ENCODE assay signal across 9 cellular contexts in the genomic region with DNA sequence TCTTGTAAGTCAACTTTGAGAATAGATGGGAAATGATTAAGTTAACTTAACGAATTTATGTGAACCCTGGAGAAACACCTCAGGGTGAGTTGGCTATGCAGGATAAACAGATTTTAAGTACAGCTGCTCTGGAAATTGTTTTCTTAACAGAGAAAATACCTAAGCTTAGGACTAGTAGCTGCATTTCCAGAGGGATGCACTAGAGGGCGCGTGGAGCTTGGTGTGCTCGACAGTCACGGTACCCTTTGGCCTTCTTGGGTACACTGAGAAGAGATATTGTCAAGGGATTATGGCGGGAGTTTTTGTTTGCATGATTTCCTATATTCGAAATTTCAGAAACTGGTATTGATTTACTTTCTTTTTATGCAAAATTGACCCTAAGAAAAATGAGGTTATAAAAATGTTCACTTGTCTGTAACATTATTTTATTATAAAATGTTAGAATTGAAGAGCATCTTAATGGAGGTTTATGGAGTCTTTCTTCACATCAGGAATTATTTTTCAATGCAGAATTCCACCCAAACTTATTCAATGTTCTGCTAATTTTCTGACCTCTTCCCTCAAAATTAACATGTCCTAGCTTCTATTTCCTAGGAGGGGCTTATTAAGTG. TPM values are rescaled to one million over a fixed set of nuclear protein-coding genes. Genes with fewer than 3 reads are reported as not detected.
DNase-seq lines count a peak whose midpoint lies in the region; ATAC-seq lines count a peak whose summit lies in the region.
"Had no signal": no experiment of that assay in that cellular context is flagged by ENCODE, and none has a peak within 500 bp of the region (broad histone marks: within the 10 kb centered on the region; RNA-seq: fewer than 3 reads in every experiment).

No MANE protein-coding gene starts in this region.

- H3K9me3 Mint-ChIP-seq in activated CD4-positive, alpha-beta T cell treated with anti-CD3 and anti-CD28 coated beads, Interleukin-2, amount 10 ng/mL, durations not matched to agents 7 days and 5 days: no peaks in the 10 kb centered on the region

- CTCF ChIA-PET in activated CD4-positive, alpha-beta T cell treated with anti-CD3 and anti-CD28 coated beads, Interleukin-2, amount 10 ng/mL, durations not matched to agents 7 days and 5 days (lab: Charles Lee): no interaction called here

- POLR2A ChIA-PET in activated CD4-positive, alpha-beta T cell treated with anti-CD3 and anti-CD28 coated beads, Interleukin-2, amount 10 ng/mL, durations not matched to agents 7 days and 5 days (lab: Charles Lee): no interaction called here

- no peaks in the 10 kb centered on the region for H3K4me1 Mint-ChIP-seq in activated CD4-positive, alpha-beta T cell treated with anti-CD3 and anti-CD28 coated beads, Interleukin-2, amount 10 ng/mL, durations not matched to agents 7 days and 5 days

- H3K27ac Mint-ChIP-seq in activated CD4-positive, alpha-beta T cell treated with anti-CD3 and anti-CD28 coated beads, Interleukin-2, amount 10 ng/mL, durations not matched to agents 7 days and 5 days: no peak overlapping the region

- DNase-seq in CMK (ENCODE audit: low read depth) (peak; percentile 41), NCI-H524 treated with DMSO at 0.1 percent for 48 hours (lab: John Stamatoyannopoulos, UW) (peak; percentile 1), ecto neural progenitor cell (ENCODE audit: low spot score) (peak; percentile 78), lung microvascular endothelial cell (ENCODE audit: low read depth in 2 of 2) (peak; percentile 58 to 70)
- peak; percentile 71 for DNase-seq in activated CD4-positive, alpha-beta T cell treated with anti-CD3 and anti-CD28 coated beads, Interleukin-2, amount 10 ng/mL, durations not matched to agents 7 days and 5 days
- DNase-seq in stimulated activated CD8-positive, alpha-beta memory T cell treated with anti-CD3 and anti-CD28 coated beads, Interleukin-15, amount 100 ng/mL, for 1 hour (ENCODE audit: low read depth): peak; percentile 50

- H3K27me3 Mint-ChIP-seq in activated CD4-positive, alpha-beta T cell treated with anti-CD3 and anti-CD28 coated beads, Interleukin-2, amount 10 ng/mL, durations not matched to agents 7 days and 5 days: no peaks in the 10 kb centered on the region

- no peaks in the 10 kb centered on the region for H3K36me3 Mint-ChIP-seq in activated CD4-positive, alpha-beta T cell treated with anti-CD3 and anti-CD28 coated beads, Interleukin-2, amount 10 ng/mL, durations not matched to agents 7 days and 5 days (ENCODE audit: low read depth)

- no peak overlapping the region for H3K4me3 Mint-ChIP-seq in activated CD4-positive, alpha-beta T cell treated with anti-CD3 and anti-CD28 coated beads, Interleukin-2, amount 10 ng/mL, durations not matched to agents 7 days and 5 days

- ATAC-seq in GM19438 (IDR thresholded peaks at IDR 0.05; ENCODE audit: low read depth, unreplicated experiment): peak; percentile 73
- peak; percentile 88 for ATAC-seq in HG03469 (IDR thresholded peaks at IDR 0.05; ENCODE audit: unreplicated experiment)

RNA-seq across cellular contexts. Expression of a gene that starts 58.4 kb away (rescaled TPM):
- not detected for total RNA-seq in activated CD4-positive, alpha-beta T cell treated with anti-CD3 and anti-CD28 coated beads, Interleukin-2, amount 10 ng/mL, durations not matched to agents 7 days and 5 days
- total RNA-seq in lung microvascular endothelial cell: not detected in 2 replicates
- total RNA-seq: T-helper 1 cell treated with Interleukin-12 subunit alpha and Interleukin-12 subunit beta and Interleukin-4 antibody, amounts not matched to agents 30 ng/mL and 1 ng/mL, for 36 hours had no signal

Comparison
In these comparisons a context has a peak if more than half of its experiments do, and no peak if none do; other contexts are left out.
1. Peak in every context shown above with its lines: DNase-seq and ATAC-seq.
2. DNase-seq: peak in every context shown above with its lines; median percentile 78 in ecto neural progenitor cell; 71 in activated CD4-positive, alpha-beta T cell treated with anti-CD3 and anti-CD28 coated beads, Interleukin-2, amount 10 ng/mL, durations not matched to agents 7 days and 5 days; 64 in lung microvascular endothelial cell; 50 in stimulated activated CD8-positive, alpha-beta memory T cell treated with anti-CD3 and anti-CD28 coated beads, Interleukin-15, amount 100 ng/mL, for 1 hour; 41 in CMK; 1 in NCI-H524 treated with DMSO at 0.1 percent for 48 hours.